Comparison of ENCODE assay signal across 9 cellular contexts in genomic region chr5:134240421-134240962, GRCh38. TPM values are rescaled to one million over a fixed set of nuclear protein-coding genes. Genes with fewer than 3 reads are reported as not detected.
DNase-seq lines count a peak whose midpoint lies in the region; ATAC-seq and TF ChIP-seq lines count a peak whose summit lies in the region.
"Had no signal": no experiment of that assay in that cellular context is flagged by ENCODE, and none has a peak within 500 bp of the region (broad histone marks: within the 10 kb centered on the region; RNA-seq: fewer than 3 reads in every experiment).

No MANE protein-coding gene starts in this region.

- TF ChIP-seq POLR2A in right lobe of liver (IDR thresholded peaks at IDR 0.05), result no peak

- H3K4me3 ChIP-seq in choroid plexus epithelial cell (ENCODE audit: low read depth, low read length) (no peak overlapping the region), right lobe of liver (no peak overlapping the region)
- H3K4me3 ChIP-seq: HAP-1 had no signal

- TF ChIP-seq CTCF in choroid plexus epithelial cell (conservative IDR thresholded peaks at IDR 0.05; ENCODE audit: low read depth, low read length) (no peak), right lobe of liver (IDR thresholded peaks at IDR 0.05) (no peak), type B pancreatic cell (conservative IDR thresholded peaks at IDR 0.05) (no peak)

- DNase-seq in NCI-H510A treated with DMSO at 0.1 percent for 48 hours (lab: John Stamatoyannopoulos, UW) (peak; percentile 17), NCI-H510A (lab: John Stamatoyannopoulos, UW) (no peak), choroid plexus epithelial cell (ENCODE audit: low read depth) (peak; percentile 94), right lobe of liver (no peak), type B pancreatic cell (ENCODE audit: extremely low spot score, unreplicated experiment) (no peak)
- no peak for DNase-seq in activated T-cell treated with anti-CD3 and anti-CD28 coated beads, Interleukin-2, amount 50 U/mL, for 48 hours

- H3K9me3 Mint-ChIP-seq in type B pancreatic cell, result no peaks in the 10 kb centered on the region

- peak overlapping the region; percentile 39 for H3K4me3 Mint-ChIP-seq in type B pancreatic cell

- no peaks in the 10 kb centered on the region for H3K36me3 ChIP-seq in right lobe of liver
- H3K36me3 ChIP-seq: HAP-1 had no signal

- H3K27ac Mint-ChIP-seq in type B pancreatic cell, result peak overlapping the region; percentile 7

- no peaks in the 10 kb centered on the region for H3K27me3 ChIP-seq in right lobe of liver

- peak; percentile 53 to 85 (median 65) for ATAC-seq in right lobe of liver
- no peak for ATAC-seq in HG03565 (IDR thresholded peaks at IDR 0.05; ENCODE audit: unreplicated experiment)
- ATAC-seq in HG02610 (IDR thresholded peaks at IDR 0.05; ENCODE audit: unreplicated experiment), result no peak

- peaks cover 19% of the 10 kb centered on the region for H3K4me1 Mint-ChIP-seq in type B pancreatic cell (ENCODE audit: unreplicated experiment)

- H3K27ac ChIP-seq in right lobe of liver, result no peak overlapping the region

- intact Hi-C loops in right lobe of liver (cut with DNase I), result no loop called here

- no peaks in the 10 kb centered on the region for H3K9me3 ChIP-seq in right lobe of liver
- H3K9me3 ChIP-seq: HAP-1 had no signal

- no peaks in the 10 kb centered on the region for H3K4me1 ChIP-seq in right lobe of liver
- H3K4me1 ChIP-seq: HAP-1 had no signal

- 26% methylated on average over 7 of the region's 7 CpGs for WGBS in right lobe of liver (ENCODE audit: insufficient coverage, low coverage, low lambda C conversion rate, missing lambda C conversion rate)

- H3K27me3 Mint-ChIP-seq in type B pancreatic cell, result peaks cover 4% of the 10 kb centered on the region

- H3K36me3 Mint-ChIP-seq in type B pancreatic cell, result no peaks in the 10 kb centered on the region

RNA-seq across cellular contexts. Expression of gene PPP2CA, which starts 14.6 kb away (rescaled TPM):
- 10 to 100 TPM; 50.8 to 80.5 (median 65.0) TPM for total RNA-seq in right lobe of liver
- total RNA-seq in type B pancreatic cell (ENCODE audit: low replicate concordance), result 141 and 152 TPM in 2 replicates

Comparison
In these comparisons a context has a peak if more than half of its experiments do, and no peak if none do; other contexts are left out.
1. DNase-seq: peak in NCI-H510A treated with DMSO at 0.1 percent for 48 hours (single experiment) and choroid plexus epithelial cell (single experiment); none in NCI-H510A (single experiment), right lobe of liver (0 of 3), type B pancreatic cell (single experiment) and activated T-cell treated with anti-CD3 and anti-CD28 coated beads, Interleukin-2, amount 50 U/mL, for 48 hours (0 of 2).
2. ATAC-seq: peak in right lobe of liver (4 of 4); none in HG03565 (single experiment) and HG02610 (single experiment).